Comparison of ENCODE assay signal across 14 cellular contexts in the genomic region with DNA sequence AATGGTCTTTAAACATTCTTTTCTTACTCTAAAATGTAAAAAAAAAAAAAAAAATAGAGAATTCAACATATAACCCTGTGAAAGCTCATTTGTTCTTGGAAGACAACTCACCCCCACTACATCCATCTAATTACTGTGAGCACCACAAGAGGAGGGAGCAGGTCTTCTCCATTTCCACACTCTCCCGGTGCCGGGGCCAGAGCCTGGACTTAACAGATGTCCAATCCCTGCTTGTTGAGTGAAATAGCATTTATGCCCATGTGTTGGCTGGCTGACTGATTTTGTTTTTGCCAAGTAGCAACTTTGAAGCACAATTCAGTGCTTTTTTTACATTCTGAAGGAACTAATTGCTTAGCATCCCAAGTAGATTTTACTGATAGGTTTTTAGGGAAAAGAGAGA. TPM values are rescaled to one million over a fixed set of nuclear protein-coding genes. Genes with fewer than 3 reads are reported as not detected.
DNase-seq lines count a peak whose midpoint lies in the region; ATAC-seq and TF ChIP-seq lines count a peak whose summit lies in the region.
"Had no signal": no experiment of that assay in that cellular context is flagged by ENCODE, and none has a peak within 500 bp of the region (broad histone marks: within the 10 kb centered on the region; RNA-seq: fewer than 3 reads in every experiment).

No MANE protein-coding gene starts in this region.

- H3K4me3 ChIP-seq in RWPE2 (ENCODE audit: severe bottlenecking), result no peak overlapping the region
- no peak overlapping the region for H3K4me3 ChIP-seq in esophagus squamous epithelium

- H3K27me3 ChIP-seq in RWPE2 (ENCODE audit: insufficient read depth, poor library complexity, severe bottlenecking) (no peaks in the 10 kb centered on the region), esophagus squamous epithelium (no peaks in the 10 kb centered on the region)

- no peak overlapping the region for H3K4me3 Mint-ChIP-seq in type B pancreatic cell
- no peak overlapping the region for H3K4me3 Mint-ChIP-seq in activated T-helper 1 cell treated with anti-CD3 and anti-CD28 coated beads, Interleukin-12 subunit alpha, Interleukin-12 subunit beta, Interleukin-2, Interleukin-4 antibody, amounts not matched to agents 30 ng/mL and 10 ng/mL and 1 ng/mL, durations not matched to agents 14 hours and 24 hours and 36 hours
- no peak overlapping the region for H3K4me3 Mint-ChIP-seq in natural killer cell treated with Interleukin-12 subunit alpha and Interleukin-12 subunit beta and Interleukin-15 and Interleukin-18, amount 100 ng/mL, for 72 hours
- no peak overlapping the region for H3K4me3 Mint-ChIP-seq in activated CD8-positive, alpha-beta memory T cell treated with anti-CD3 and anti-CD28 coated beads, Interleukin-2, amount 10 ng/mL, durations not matched to agents 7 days and 5 days

- CTCF ChIA-PET in activated CD8-positive, alpha-beta memory T cell treated with anti-CD3 and anti-CD28 coated beads, Interleukin-2, amount 10 ng/mL, durations not matched to agents 7 days and 5 days (lab: Charles Lee), result interaction anchor here (1.2 to 2.3 kb wide), 2 partner anchors 12 to 13 kb away, joined by 7 to 9 read pairs; no protein-coding TSS in a partner anchor

- H3K27ac Mint-ChIP-seq in type B pancreatic cell, result peak overlapping the region; percentile 37
- no peak overlapping the region for H3K27ac Mint-ChIP-seq in activated T-helper 1 cell treated with anti-CD3 and anti-CD28 coated beads, Interleukin-12 subunit alpha, Interleukin-12 subunit beta, Interleukin-2, Interleukin-4 antibody, amounts not matched to agents 30 ng/mL and 10 ng/mL and 1 ng/mL, durations not matched to agents 14 hours and 24 hours and 36 hours
- no peak overlapping the region for H3K27ac Mint-ChIP-seq in natural killer cell treated with Interleukin-12 subunit alpha and Interleukin-12 subunit beta and Interleukin-15 and Interleukin-18, amount 100 ng/mL, for 72 hours
- no peak overlapping the region for H3K27ac Mint-ChIP-seq in activated CD8-positive, alpha-beta memory T cell treated with anti-CD3 and anti-CD28 coated beads, Interleukin-2, amount 10 ng/mL, durations not matched to agents 7 days and 5 days

- H3K4me1 Mint-ChIP-seq in type B pancreatic cell (ENCODE audit: unreplicated experiment), result peaks cover 22% of the 10 kb centered on the region
- no peaks in the 10 kb centered on the region for H3K4me1 Mint-ChIP-seq in activated T-helper 1 cell treated with anti-CD3 and anti-CD28 coated beads, Interleukin-12 subunit alpha, Interleukin-12 subunit beta, Interleukin-2, Interleukin-4 antibody, amounts not matched to agents 30 ng/mL and 10 ng/mL and 1 ng/mL, durations not matched to agents 14 hours and 24 hours and 36 hours (ENCODE audit: low read depth)
- peaks cover 0 to 7% of the 10 kb centered on the region in 2 donors for H3K4me1 Mint-ChIP-seq in natural killer cell treated with Interleukin-12 subunit alpha and Interleukin-12 subunit beta and Interleukin-15 and Interleukin-18, amount 100 ng/mL, for 72 hours (ENCODE audit: low read depth in 2 of 2)
- no peaks in the 10 kb centered on the region for H3K4me1 Mint-ChIP-seq in activated CD8-positive, alpha-beta memory T cell treated with anti-CD3 and anti-CD28 coated beads, Interleukin-2, amount 10 ng/mL, durations not matched to agents 7 days and 5 days

- peaks cover 4% of the 10 kb centered on the region for H3K36me3 Mint-ChIP-seq in type B pancreatic cell
- H3K36me3 Mint-ChIP-seq in activated T-helper 1 cell treated with anti-CD3 and anti-CD28 coated beads, Interleukin-12 subunit alpha, Interleukin-12 subunit beta, Interleukin-2, Interleukin-4 antibody, amounts not matched to agents 30 ng/mL and 10 ng/mL and 1 ng/mL, durations not matched to agents 14 hours and 24 hours and 36 hours (ENCODE audit: low read depth), result no peaks in the 10 kb centered on the region
- no peaks in the 10 kb centered on the region for H3K36me3 Mint-ChIP-seq in natural killer cell treated with Interleukin-12 subunit alpha and Interleukin-12 subunit beta and Interleukin-15 and Interleukin-18, amount 100 ng/mL, for 72 hours
- no peaks in the 10 kb centered on the region for H3K36me3 Mint-ChIP-seq in activated CD8-positive, alpha-beta memory T cell treated with anti-CD3 and anti-CD28 coated beads, Interleukin-2, amount 10 ng/mL, durations not matched to agents 7 days and 5 days

- 63 to 71% methylated on average over 2 of the region's 2 CpGs for WGBS in esophagus squamous epithelium, 2 donors

- TF ChIP-seq CTCF in RWPE2 (IDR thresholded peaks at IDR 0.05; ENCODE audit: poor library complexity, severe bottlenecking) (no peak), esophagus squamous epithelium (IDR thresholded peaks at IDR 0.05) (no peak), type B pancreatic cell (conservative IDR thresholded peaks at IDR 0.05) (no peak)

- no peak for TF ChIP-seq POLR2A in esophagus squamous epithelium (IDR thresholded peaks at IDR 0.05)

- H3K27ac ChIP-seq in RWPE2 (ENCODE audit: poor library complexity, severe bottlenecking) (peak overlapping the region; percentile 95), esophagus squamous epithelium (peak overlapping the region; percentile 19 to 85 (median 78))

- H3K36me3 ChIP-seq in RWPE2 (ENCODE audit: low read depth) (no peaks in the 10 kb centered on the region), esophagus squamous epithelium (no peaks in the 10 kb centered on the region)

- ATAC-seq in RWPE2 (ENCODE audit: low read depth), result no peak
- ATAC-seq in natural killer cell treated with Interleukin-12 subunit alpha and Interleukin-12 subunit beta and Interleukin-15 and Interleukin-18, amount 100 ng/mL, for 72 hours, result no peak
- ATAC-seq in activated CD8-positive, alpha-beta memory T cell treated with anti-CD3 and anti-CD28 coated beads, Interleukin-2, amount 10 ng/mL, durations not matched to agents 7 days and 5 days, result no peak

- no peaks in the 10 kb centered on the region for H3K9me3 ChIP-seq in RWPE2 (ENCODE audit: severe bottlenecking)
- H3K9me3 ChIP-seq in esophagus squamous epithelium, result no peaks in the 10 kb centered on the region

- DNase-seq in NCI-H82 (lab: John Stamatoyannopoulos, UW) (peak; percentile 5), NCI-H82 treated with DMSO at 0.1 percent for 48 hours (lab: John Stamatoyannopoulos, UW; ENCODE audit: unreplicated experiment) (no peak), RWPE2 (ENCODE audit: low spot score) (no peak), esophagus squamous epithelium (lab: John Stamatoyannopoulos, UW) (no peak), type B pancreatic cell (ENCODE audit: extremely low spot score, unreplicated experiment) (no peak)
- no peak for DNase-seq in activated T-helper 1 cell treated with anti-CD3 and anti-CD28 coated beads, Interleukin-12 subunit alpha, Interleukin-12 subunit beta, Interleukin-2, Interleukin-4 antibody, amounts not matched to agents 30 ng/mL and 10 ng/mL and 1 ng/mL, durations not matched to agents 14 hours and 24 hours and 36 hours (ENCODE audit: low spot score)
- DNase-seq in natural killer cell treated with Interleukin-12 subunit alpha and Interleukin-12 subunit beta and Interleukin-15 and Interleukin-18, amount 100 ng/mL, for 72 hours (ENCODE audit: low spot score), result no peak
- DNase-seq in activated CD8-positive, alpha-beta memory T cell treated with anti-CD3 and anti-CD28 coated beads, Interleukin-2, amount 10 ng/mL, durations not matched to agents 7 days and 5 days, result no peak
- DNase-seq: DND-41, GF-D8, NCI-H1436 treated with DMSO at 0.1 percent for 48 hours, NCI-H2081, NCI-H526 treated with DMSO at 0.1 percent for 48 hours, SHP77 had no signal

- peaks cover 9% of the 10 kb centered on the region for H3K27me3 Mint-ChIP-seq in type B pancreatic cell
- H3K27me3 Mint-ChIP-seq in activated T-helper 1 cell treated with anti-CD3 and anti-CD28 coated beads, Interleukin-12 subunit alpha, Interleukin-12 subunit beta, Interleukin-2, Interleukin-4 antibody, amounts not matched to agents 30 ng/mL and 10 ng/mL and 1 ng/mL, durations not matched to agents 14 hours and 24 hours and 36 hours (ENCODE audit: insufficient read depth), result peaks cover 25% of the 10 kb centered on the region
- peaks cover 3 to 11% of the 10 kb centered on the region in 2 donors for H3K27me3 Mint-ChIP-seq in natural killer cell treated with Interleukin-12 subunit alpha and Interleukin-12 subunit beta and Interleukin-15 and Interleukin-18, amount 100 ng/mL, for 72 hours
- peaks cover 64% of the 10 kb centered on the region for H3K27me3 Mint-ChIP-seq in activated CD8-positive, alpha-beta memory T cell treated with anti-CD3 and anti-CD28 coated beads, Interleukin-2, amount 10 ng/mL, durations not matched to agents 7 days and 5 days

- intact Hi-C loops in esophagus squamous epithelium (cut with DNase I), result no loop called here
- intact Hi-C loops in activated T-helper 1 cell treated with anti-CD3 and anti-CD28 coated beads, Interleukin-12 subunit alpha, Interleukin-12 subunit beta, Interleukin-2, Interleukin-4 antibody, amounts not matched to agents 30 ng/mL and 10 ng/mL and 1 ng/mL, durations not matched to agents 14 hours and 24 hours and 36 hours (cut with micrococcal nuclease), result no loop called here

- H3K4me1 ChIP-seq in RWPE2 (ENCODE audit: insufficient read depth, poor library complexity, severe bottlenecking) (peaks cover 42% of the 10 kb centered on the region), esophagus squamous epithelium (peaks cover 0 to 78% (median 37%) of the 10 kb centered on the region in 3 donors)

- H3K9me3 Mint-ChIP-seq in type B pancreatic cell, result peaks cover 8% of the 10 kb centered on the region
- no peaks in the 10 kb centered on the region for H3K9me3 Mint-ChIP-seq in activated T-helper 1 cell treated with anti-CD3 and anti-CD28 coated beads, Interleukin-12 subunit alpha, Interleukin-12 subunit beta, Interleukin-2, Interleukin-4 antibody, amounts not matched to agents 30 ng/mL and 10 ng/mL and 1 ng/mL, durations not matched to agents 14 hours and 24 hours and 36 hours
- peaks cover 3% of the 10 kb centered on the region for H3K9me3 Mint-ChIP-seq in natural killer cell treated with Interleukin-12 subunit alpha and Interleukin-12 subunit beta and Interleukin-15 and Interleukin-18, amount 100 ng/mL, for 72 hours
- H3K9me3 Mint-ChIP-seq in activated CD8-positive, alpha-beta memory T cell treated with anti-CD3 and anti-CD28 coated beads, Interleukin-2, amount 10 ng/mL, durations not matched to agents 7 days and 5 days (ENCODE audit: low read depth), result no peaks in the 10 kb centered on the region

RNA-seq across cellular contexts. Expression of gene FGFBP1, which starts 43.0 kb away (rescaled TPM):
- total RNA-seq in esophagus squamous epithelium, result 100 to 1,000 TPM; 386 to 630 (median 528) TPM
- total RNA-seq in type B pancreatic cell (ENCODE audit: low replicate concordance), result 21.7 and 22.1 TPM in 2 replicates
- total RNA-seq in activated T-helper 1 cell treated with anti-CD3 and anti-CD28 coated beads, Interleukin-12 subunit alpha, Interleukin-12 subunit beta, Interleukin-2, Interleukin-4 antibody, amounts not matched to agents 30 ng/mL and 10 ng/mL and 1 ng/mL, durations not matched to agents 14 hours and 24 hours and 36 hours, result not detected in 2 replicates
- not detected for total RNA-seq in natural killer cell treated with Interleukin-12 subunit alpha and Interleukin-12 subunit beta and Interleukin-15 and Interleukin-18, amount 100 ng/mL, for 72 hours
- total RNA-seq in activated CD8-positive, alpha-beta memory T cell treated with anti-CD3 and anti-CD28 coated beads, Interleukin-2, amount 10 ng/mL, durations not matched to agents 7 days and 5 days, result not detected

Comparison
In these comparisons a context has a peak if more than half of its experiments do, and no peak if none do; other contexts are left out.
1. RNA of gene FGFBP1, which starts 43.0 kb away (total RNA-seq): 386 to 630 TPM in esophagus squamous epithelium and 21.7 to 22.1 TPM in type B pancreatic cell; not detected in activated T-helper 1 cell treated with anti-CD3 and anti-CD28 coated beads, Interleukin-12 subunit alpha, Interleukin-12 subunit beta, Interleukin-2, Interleukin-4 antibody, amounts not matched to agents 30 ng/mL and 10 ng/mL and 1 ng/mL, durations not matched to agents 14 hours and 24 hours and 36 hours, not detected in natural killer cell treated with Interleukin-12 subunit alpha and Interleukin-12 subunit beta and Interleukin-15 and Interleukin-18, amount 100 ng/mL, for 72 hours and not detected in activated CD8-positive, alpha-beta memory T cell treated with anti-CD3 and anti-CD28 coated beads, Interleukin-2, amount 10 ng/mL, durations not matched to agents 7 days and 5 days; every median in the first group is over 10 times any median in the second.